ENCODE assay signal across 1 cellular context in the genomic region with DNA sequence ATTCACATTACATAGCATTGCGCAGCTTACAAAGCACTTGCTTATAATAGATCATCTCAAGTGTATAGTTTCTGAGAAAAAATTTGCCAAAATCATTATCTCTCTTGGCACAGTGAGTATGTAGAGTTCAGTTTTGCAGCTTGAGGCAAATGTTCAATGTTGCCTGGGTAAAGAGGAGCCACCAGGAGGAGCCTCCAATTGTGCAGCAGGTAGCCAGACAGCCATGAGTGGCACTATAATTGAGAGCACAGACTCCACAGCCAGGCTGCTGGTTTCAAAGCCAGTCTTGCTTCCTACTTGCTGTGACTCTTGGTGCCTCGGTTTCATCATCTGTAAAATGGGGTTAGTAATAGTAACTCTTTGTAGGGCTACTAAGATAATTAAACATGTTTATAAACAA.
TF ChIP-seq lines count a peak whose summit lies in the region.

No MANE protein-coding gene starts in this region.

TF ChIP-seq in SK-N-SH treated with all-trans-retinoic acid at 6 μM for 48 hours, 23 proteins besides CTCF, POLR2A, EP300 and RAD21 (continued from another document):
- TF ChIP-seq, protein P1, sequence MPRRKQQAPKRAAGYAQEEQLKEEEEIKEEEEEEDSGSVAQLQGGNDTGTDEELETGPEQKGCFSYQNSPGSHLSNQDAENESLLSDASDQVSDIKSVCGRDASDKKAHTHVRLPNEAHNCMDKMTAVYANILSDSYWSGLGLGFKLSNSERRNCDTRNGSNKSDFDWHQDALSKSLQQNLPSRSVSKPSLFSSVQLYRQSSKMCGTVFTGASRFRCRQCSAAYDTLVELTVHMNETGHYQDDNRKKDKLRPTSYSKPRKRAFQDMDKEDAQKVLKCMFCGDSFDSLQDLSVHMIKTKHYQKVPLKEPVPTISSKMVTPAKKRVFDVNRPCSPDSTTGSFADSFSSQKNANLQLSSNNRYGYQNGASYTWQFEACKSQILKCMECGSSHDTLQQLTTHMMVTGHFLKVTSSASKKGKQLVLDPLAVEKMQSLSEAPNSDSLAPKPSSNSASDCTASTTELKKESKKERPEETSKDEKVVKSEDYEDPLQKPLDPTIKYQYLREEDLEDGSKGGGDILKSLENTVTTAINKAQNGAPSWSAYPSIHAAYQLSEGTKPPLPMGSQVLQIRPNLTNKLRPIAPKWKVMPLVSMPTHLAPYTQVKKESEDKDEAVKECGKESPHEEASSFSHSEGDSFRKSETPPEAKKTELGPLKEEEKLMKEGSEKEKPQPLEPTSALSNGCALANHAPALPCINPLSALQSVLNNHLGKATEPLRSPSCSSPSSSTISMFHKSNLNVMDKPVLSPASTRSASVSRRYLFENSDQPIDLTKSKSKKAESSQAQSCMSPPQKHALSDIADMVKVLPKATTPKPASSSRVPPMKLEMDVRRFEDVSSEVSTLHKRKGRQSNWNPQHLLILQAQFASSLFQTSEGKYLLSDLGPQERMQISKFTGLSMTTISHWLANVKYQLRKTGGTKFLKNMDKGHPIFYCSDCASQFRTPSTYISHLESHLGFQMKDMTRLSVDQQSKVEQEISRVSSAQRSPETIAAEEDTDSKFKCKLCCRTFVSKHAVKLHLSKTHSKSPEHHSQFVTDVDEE (CRISPR knock-in tag; IDR thresholded peaks at IDR 0.05): no peak
- TF ChIP-seq ISL1 (CRISPR knock-in tag; IDR thresholded peaks at IDR 0.05): no peak
- no peak for TF ChIP-seq CSDC2 (CRISPR knock-in tag; IDR thresholded peaks at IDR 0.05)
- no peak for TF ChIP-seq ZFP30 (CRISPR knock-in tag; IDR thresholded peaks at IDR 0.05)
- TF ChIP-seq ZFP3 (CRISPR knock-in tag; IDR thresholded peaks at IDR 0.05): no peak
- TF ChIP-seq ZC3H10 (CRISPR knock-in tag; IDR thresholded peaks at IDR 0.05): no peak
- TF ChIP-seq, protein P2, sequence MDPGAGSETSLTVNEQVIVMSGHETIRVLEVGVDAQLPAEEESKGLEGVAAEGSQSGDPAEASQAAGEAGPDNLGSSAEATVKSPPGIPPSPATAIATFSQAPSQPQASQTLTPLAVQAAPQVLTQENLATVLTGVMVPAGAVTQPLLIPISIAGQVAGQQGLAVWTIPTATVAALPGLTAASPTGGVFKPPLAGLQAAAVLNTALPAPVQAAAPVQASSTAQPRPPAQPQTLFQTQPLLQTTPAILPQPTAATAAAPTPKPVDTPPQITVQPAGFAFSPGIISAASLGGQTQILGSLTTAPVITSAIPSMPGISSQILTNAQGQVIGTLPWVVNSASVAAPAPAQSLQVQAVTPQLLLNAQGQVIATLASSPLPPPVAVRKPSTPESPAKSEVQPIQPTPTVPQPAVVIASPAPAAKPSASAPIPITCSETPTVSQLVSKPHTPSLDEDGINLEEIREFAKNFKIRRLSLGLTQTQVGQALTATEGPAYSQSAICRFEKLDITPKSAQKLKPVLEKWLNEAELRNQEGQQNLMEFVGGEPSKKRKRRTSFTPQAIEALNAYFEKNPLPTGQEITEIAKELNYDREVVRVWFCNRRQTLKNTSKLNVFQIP (CRISPR knock-in tag; IDR thresholded peaks at IDR 0.05; ENCODE audit: borderline replicate concordance, low read depth): no peak
- no peak for TF ChIP-seq ZNF8 (CRISPR knock-in tag; IDR thresholded peaks at IDR 0.05)
